5 cellular contexts compared by ENCODE assay signal in genomic region chr22:43146322-43146721, GRCh38. TPM values are rescaled to one million over a fixed set of nuclear protein-coding genes. Genes with fewer than 3 reads are reported as not detected.
"Had no signal": no experiment of that assay in that cellular context is flagged by ENCODE, and none has a peak within 500 bp of the region (broad histone marks: within the 10 kb centered on the region; RNA-seq: fewer than 3 reads in every experiment).

No MANE protein-coding gene starts in this region.

RNA-seq across cellular contexts. Expression of gene BIK, which starts 35.8 kb away (rescaled TPM):
- total RNA-seq: aorta, mesenteric fat pad, myocyte, osteocyte, thoracic aorta had no signal
